Comparison of ENCODE assay signal across 19 cellular contexts in genomic region chr2:14285812-14286211, GRCh38.
A peak's percentile ranks its signal among the peaks of the same experiment; 100 is the strongest.
DNase-seq lines count a peak whose midpoint lies in the region; ATAC-seq, FAIRE-seq and TF ChIP-seq lines count a peak whose summit lies in the region.
"Had no signal": no experiment of that assay in that cellular context is flagged by ENCODE, and none has a peak within 500 bp of the region (broad histone marks: within the 10 kb centered on the region; RNA-seq: fewer than 3 reads in every experiment).

No MANE protein-coding gene starts in this region.

- H3K27ac ChIP-seq in GM23338 (ENCODE audit: low read depth) = no peak overlapping the region
- peak overlapping the region; percentile 34 for H3K27ac ChIP-seq in VCaP
- no peak overlapping the region for H3K27ac ChIP-seq in pancreas
- no peak overlapping the region for H3K27ac ChIP-seq in PC-9
- H3K27ac ChIP-seq: GM23248 had no signal

- H3K4me3 ChIP-seq in GM23338 = no peak overlapping the region
- no peak overlapping the region for H3K4me3 ChIP-seq in pancreas
- no peak overlapping the region for H3K4me3 ChIP-seq in PC-9
- H3K4me3 ChIP-seq: GM23248, HAP-1 had no signal

- no peak overlapping the region for H3K4me3 Mint-ChIP-seq in GM23338
- no peak overlapping the region for H3K4me3 Mint-ChIP-seq in activated CD4-positive, alpha-beta T cell treated with anti-CD3 and anti-CD28 coated beads for 36 hours

- H3K27me3 ChIP-seq in GM23338 (ENCODE audit: insufficient read depth) = no peaks in the 10 kb centered on the region
- H3K27me3 ChIP-seq in pancreas = no peaks in the 10 kb centered on the region
- no peaks in the 10 kb centered on the region for H3K27me3 ChIP-seq in PC-9 (ENCODE audit: insufficient read depth, low read depth)

- DNase-seq in NCI-H510A treated with DMSO at 0.1 percent for 48 hours (lab: John Stamatoyannopoulos, UW) (peak; percentile 51), NCI-H510A (lab: John Stamatoyannopoulos, UW) (no peak), GM23338 (ENCODE audit: low spot score) (no peak), pancreas (no peak), cerebellar nuclear complex (lab: John Stamatoyannopoulos, UW) (no peak), PC-9 (no peak)
- DNase-seq in activated CD4-positive, alpha-beta T cell treated with anti-CD3 and anti-CD28 coated beads for 36 hours = no peak
- DNase-seq: BE2C, GM23248, Karpas-422, NCI-H187 treated with DMSO at 0.1 percent for 48 hours, NCI-H2107, NCI-H446, RPMI8226, SHP77, SK-N-SH had no signal

- peaks cover 7% of the 10 kb centered on the region; the same call in 1 of the 2 replicates for H3K9me2 ChIP-seq in GM23338 (ENCODE audit: insufficient read depth)
- no peaks in the 10 kb centered on the region for H3K9me2 ChIP-seq in PC-9 (ENCODE audit: insufficient read depth)
- H3K9me2 ChIP-seq: SK-N-SH had no signal

- no peaks in the 10 kb centered on the region for H3K36me3 ChIP-seq in GM23338 (ENCODE audit: insufficient read depth)
- H3K36me3 ChIP-seq in pancreas = no peaks in the 10 kb centered on the region
- no peaks in the 10 kb centered on the region for H3K36me3 ChIP-seq in PC-9 (ENCODE audit: low read depth)
- H3K36me3 ChIP-seq: BE2C, HAP-1 had no signal

- no peaks in the 10 kb centered on the region; the same call in 2 of the 3 replicates for H3K4me1 Mint-ChIP-seq in GM23338
- H3K4me1 Mint-ChIP-seq in activated CD4-positive, alpha-beta T cell treated with anti-CD3 and anti-CD28 coated beads for 36 hours = no peaks in the 10 kb centered on the region

- CTCF ChIA-PET in activated CD4-positive, alpha-beta T cell treated with anti-CD3 and anti-CD28 coated beads for 36 hours (lab: Charles Lee) = no interaction called here
- CTCF ChIA-PET in PC-9 (lab: Charles Lee) = no interaction called here

- H3K9me3 ChIP-seq in pancreas (no peaks in the 10 kb centered on the region), PC-9 (ENCODE audit: insufficient read depth, low read depth) (no peaks in the 10 kb centered on the region)
- H3K9me3 ChIP-seq: BE2C, HAP-1, SK-N-SH had no signal

- FAIRE-seq in pancreas (lab: Jason Lieb, UNC) = no peak
- FAIRE-seq: GM12891 had no signal

- H3K9me3 Mint-ChIP-seq in GM23338 = no peaks in the 10 kb centered on the region
- H3K9me3 Mint-ChIP-seq in activated CD4-positive, alpha-beta T cell treated with anti-CD3 and anti-CD28 coated beads for 36 hours (ENCODE audit: low read depth) = peaks cover 4% of the 10 kb centered on the region

- ATAC-seq in GM23338 = no peak
- peak; percentile 77 to 90 (median 81) for ATAC-seq in pancreas
- ATAC-seq in activated CD4-positive, alpha-beta T cell treated with anti-CD3 and anti-CD28 coated beads for 36 hours = no peak

- peaks cover 4% of the 10 kb centered on the region for H3K27me3 Mint-ChIP-seq in GM23338 (ENCODE audit: insufficient read depth, low read depth, poor library complexity)
- no peaks in the 10 kb centered on the region for H3K27me3 Mint-ChIP-seq in activated CD4-positive, alpha-beta T cell treated with anti-CD3 and anti-CD28 coated beads for 36 hours

- H3K4me1 ChIP-seq in GM23338 (ENCODE audit: insufficient read depth) (no peaks in the 10 kb centered on the region), pancreas (no peaks in the 10 kb centered on the region), PC-9 (replicated peaks; ENCODE audit: insufficient read depth) (0 out of 2 replicates have a peak, but pooled peaks cover 5% of the 10 kb centered on the region)
- H3K4me1 ChIP-seq: BE2C, HAP-1 had no signal

- no peaks in the 10 kb centered on the region for H3K79me2 ChIP-seq in GM23338 (replicated peaks; ENCODE audit: insufficient read depth)
- H3K79me2 ChIP-seq in PC-9 (ENCODE audit: low read depth) = no peaks in the 10 kb centered on the region

- BruUV-seq in PC-9 (replicated peaks; lab: Mats Ljungman, UMichigan) = no TSS peak

- H4K20me1 ChIP-seq in GM23338 (replicated peaks; ENCODE audit: insufficient read depth) (no peaks in the 10 kb centered on the region), PC-9 (ENCODE audit: insufficient read depth) (no peaks in the 10 kb centered on the region; the same call in 1 of the 2 replicates)

- POLR2A ChIA-PET in activated CD4-positive, alpha-beta T cell treated with anti-CD3 and anti-CD28 coated beads for 36 hours (lab: Charles Lee) = no interaction called here
- POLR2A ChIA-PET in PC-9 (lab: Charles Lee; ENCODE audit: unreplicated experiment) = no interaction called here

- H3K4me2 ChIP-seq in GM23338 (no peak overlapping the region), PC-9 (no peak overlapping the region)
- H3K4me2 ChIP-seq: SK-N-SH had no signal

- H2AFZ ChIP-seq in GM23338 = 0 out of 2 replicates have a peak overlapping the region, but pooled peaks have one; percentile 1
- no peak overlapping the region for H2AFZ ChIP-seq in PC-9
- H2AFZ ChIP-seq: GM23248 had no signal

- no peak for TF ChIP-seq CTCF in GM23338 (conservative IDR thresholded peaks at IDR 0.05; ENCODE audit: low read depth in 2 of 2)
- no peak for TF ChIP-seq CTCF in VCaP (conservative IDR thresholded peaks at IDR 0.05)
- TF ChIP-seq CTCF in pancreas (IDR thresholded peaks at IDR 0.05) = no peak
- TF ChIP-seq CTCF in PC-9 (conservative IDR thresholded peaks at IDR 0.05) = no peak

- H3K27ac Mint-ChIP-seq in GM23338 = no peak overlapping the region
- no peak overlapping the region for H3K27ac Mint-ChIP-seq in activated CD4-positive, alpha-beta T cell treated with anti-CD3 and anti-CD28 coated beads for 36 hours

- H3F3A ChIP-seq in GM23338 (replicated peaks; ENCODE audit: low read depth) = no peaks in the 10 kb centered on the region
- no peaks in the 10 kb centered on the region for H3F3A ChIP-seq in PC-9 (ENCODE audit: insufficient read depth, low read depth)

- 11 to 12% methylated on average over 1 of the region's 1 CpG for WGBS in pancreas, 2 donors

- intact Hi-C loops in pancreas (cut with DNase I) (no loop called here), PC-9 (cut with micrococcal nuclease; ENCODE audit: unreplicated experiment) (loop anchor here (5.0 kb wide), 1 partner anchor 236 kb away; no protein-coding TSS in a partner anchor)
- intact Hi-C loops in activated CD4-positive, alpha-beta T cell treated with anti-CD3 and anti-CD28 coated beads for 36 hours (cut with DNase I, micrococcal nuclease) = no loop called here

- H3K36me3 Mint-ChIP-seq in GM23338 (ENCODE audit: low read depth) = no peaks in the 10 kb centered on the region
- H3K36me3 Mint-ChIP-seq in activated CD4-positive, alpha-beta T cell treated with anti-CD3 and anti-CD28 coated beads for 36 hours (ENCODE audit: low read depth) = no peaks in the 10 kb centered on the region

TF ChIP-seq in GM23338, 12 proteins besides CTCF, POLR2A, EP300 and RAD21 (continues in another document):
- TF ChIP-seq ZNF331 (CRISPR knock-in tag; IDR thresholded peaks at IDR 0.05; ENCODE audit: low read depth) = no peak
- TF ChIP-seq NANOG (IDR thresholded peaks at IDR 0.05; ENCODE audit: borderline replicate concordance) = no peak
- no peak for TF ChIP-seq STAT1 (IDR thresholded peaks at IDR 0.05; ENCODE audit: unreplicated experiment)
- TF ChIP-seq REST (IDR thresholded peaks at IDR 0.05; ENCODE audit: unreplicated experiment) = no peak

Comparison
In these comparisons a context has a peak if more than half of its experiments do, and no peak if none do; other contexts are left out.
1. ATAC-seq: peak in pancreas (4 of 4); none in GM23338 (single experiment) and activated CD4-positive, alpha-beta T cell treated with anti-CD3 and anti-CD28 coated beads for 36 hours (single experiment).